ENCODE assay signal across 24 cellular contexts in genomic region chr4:38188136-38188535, GRCh38.
"Had no signal": no experiment of that assay in that cellular context is flagged by ENCODE, and none has a peak within 500 bp of the region (broad histone marks: within the 10 kb centered on the region; RNA-seq: fewer than 3 reads in every experiment).

No MANE protein-coding gene starts in this region.

- H3K36me3 ChIP-seq: adrenal gland, ascending aorta, brain microvascular endothelial cell, heart left ventricle, sigmoid colon had no signal

- H3K4me3 ChIP-seq: adrenal gland, ascending aorta, dorsolateral prefrontal cortex, heart left ventricle, sigmoid colon, testis had no signal

- H3K27me3 ChIP-seq: adrenal gland, ascending aorta, brain microvascular endothelial cell, dorsolateral prefrontal cortex, heart left ventricle, sigmoid colon, testis had no signal

- H3K4me1 ChIP-seq: testis had no signal

- H3K27ac ChIP-seq: adrenal gland, brain microvascular endothelial cell, heart left ventricle, sigmoid colon, testis had no signal

- DNase-seq: activated CD8-positive, alpha-beta memory T cell treated with anti-CD3 and anti-CD28 coated beads for 24 hours; activated CD8-positive, alpha-beta memory T cell treated with anti-CD3 and anti-CD28 coated beads, Interleukin-2, amount 50 U/mL, for 4 hours; activated naive CD4-positive, alpha-beta T cell; activated T-cell treated with anti-CD3 and anti-CD28 coated beads, Interleukin-2, amount 50 U/mL, for 24 hours; adrenal gland; brain microvascular endothelial cell; central memory CD4-positive, alpha-beta T cell; dorsolateral prefrontal cortex; effector memory CD8-positive, alpha-beta T cell; heart left ventricle; left cardiac atrium; naive thymus-derived CD4-positive, alpha-beta T cell; posterior cingulate gyrus; sigmoid colon; stimulated activated CD4-positive, alpha-beta T cell treated with anti-CD3 and anti-CD28 coated beads, Interleukin-2, amount 100 ng/mL, for 48 hours; stimulated activated CD8-positive, alpha-beta memory T cell treated with anti-CD3 and anti-CD28 coated beads, Interleukin-4, amount 100 ng/mL, for 48 hours; stimulated activated naive B cell treated with anti-CD40 and anti-IgM and Interleukin-4, amounts not matched to agents 10 μg/mL and 1 μg/mL and 100 μg/mL, for 72 hours; T-helper 9 cell; testis had no signal

- ATAC-seq: activated T-helper 17 cell treated with anti-CD3 and anti-CD28 coated beads, Interleukin-2, amount 50 U/mL, for 72 hours; effector memory CD8-positive, alpha-beta T cell; heart left ventricle; left cardiac atrium; naive thymus-derived CD4-positive, alpha-beta T cell; stimulated activated naive B cell treated with anti-CD40 and anti-IgM and Interleukin-4, amounts not matched to agents 10 μg/mL and 1 μg/mL and 100 μg/mL, for 72 hours had no signal

- H3K9me3 ChIP-seq: adrenal gland, ascending aorta, heart left ventricle, sigmoid colon, testis had no signal

- FAIRE-seq: colon, endothelial cell of umbilical vein, islet of Langerhans had no signal
